8 cellular contexts compared by ENCODE assay signal in the genomic region with DNA sequence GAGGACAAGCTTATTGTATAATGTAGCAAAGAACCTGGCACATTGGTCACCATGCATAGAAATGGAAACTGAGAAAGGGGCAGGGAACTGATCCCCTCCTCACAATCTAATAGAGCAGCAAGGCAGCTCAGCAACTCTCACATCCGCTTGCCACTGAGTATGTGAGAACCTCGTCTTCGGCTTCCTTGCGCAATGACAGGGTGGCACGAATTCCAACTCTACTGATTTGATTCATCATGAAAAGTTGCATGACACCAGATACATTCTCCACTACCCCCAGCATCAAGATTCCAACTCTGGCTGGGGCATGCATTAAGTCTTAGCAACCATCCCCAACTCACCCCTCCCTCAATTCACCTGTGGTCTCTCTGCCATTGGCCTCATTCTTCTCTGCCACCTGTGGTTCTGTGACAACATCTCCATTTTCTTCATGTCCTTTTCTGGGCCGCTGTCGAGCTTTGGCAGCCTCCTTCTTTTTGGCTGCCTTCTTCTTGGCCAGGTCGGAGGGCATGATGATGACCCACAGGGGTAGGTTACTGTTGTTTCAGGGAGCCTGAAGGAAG.
A peak's percentile ranks its signal among the peaks of the same experiment; 100 is the strongest.
DNase-seq lines count a peak whose midpoint lies in the region; ATAC-seq and TF ChIP-seq lines count a peak whose summit lies in the region.

No MANE protein-coding gene starts in this region.

- peak overlapping the region; percentile 12 for H3K9ac ChIP-seq in rectal smooth muscle tissue (ENCODE audit: low read length)

- H3K27ac ChIP-seq in RWPE2 (ENCODE audit: poor library complexity, severe bottlenecking) = no peak overlapping the region
- H3K27ac ChIP-seq in rectal smooth muscle tissue (ENCODE audit: low read depth, low read length) = no peak overlapping the region

- H3K36me3 ChIP-seq in RWPE2 (ENCODE audit: low read depth) = peaks cover 50% of the 10 kb centered on the region
- peaks cover 24% of the 10 kb centered on the region for H3K36me3 ChIP-seq in rectal smooth muscle tissue (ENCODE audit: control insufficient read depth, insufficient read depth, low read length)

- no peaks in the 10 kb centered on the region for H3K27me3 ChIP-seq in RWPE2 (ENCODE audit: insufficient read depth, poor library complexity, severe bottlenecking)
- no peaks in the 10 kb centered on the region for H3K27me3 ChIP-seq in rectal smooth muscle tissue (ENCODE audit: control insufficient read depth, insufficient read depth, low read length)

- no peak for DNase-seq in GM12864 (ENCODE audit: low read depth)
- DNase-seq in RWPE2 (ENCODE audit: low spot score) = no peak
- peak; percentile 45 for DNase-seq in fibroblast of gingiva (ENCODE audit: low read depth)
- DNase-seq in NCI-H446 (lab: John Stamatoyannopoulos, UW) = no peak

- no peak for ATAC-seq in RWPE2 (ENCODE audit: low read depth)
- no peak for ATAC-seq in HG02884 (IDR thresholded peaks at IDR 0.05; ENCODE audit: unreplicated experiment)
- no peak for ATAC-seq in GM19395 (IDR thresholded peaks at IDR 0.05; ENCODE audit: unreplicated experiment)
- ATAC-seq in GM18870 (IDR thresholded peaks at IDR 0.05; ENCODE audit: unreplicated experiment) = no peak

- H3K4me1 ChIP-seq in RWPE2 (ENCODE audit: insufficient read depth, poor library complexity, severe bottlenecking) (peaks cover 7% of the 10 kb centered on the region), rectal smooth muscle tissue (ENCODE audit: control insufficient read depth, insufficient read depth, low read length) (peaks cover 7% of the 10 kb centered on the region)

- no peaks in the 10 kb centered on the region for H3K9me3 ChIP-seq in RWPE2 (ENCODE audit: severe bottlenecking)

- TF ChIP-seq CTCF in GM12864 (IDR thresholded peaks at IDR 0.05; ENCODE audit: low read depth, low read length, missing control alignments) (no peak), RWPE2 (IDR thresholded peaks at IDR 0.05; ENCODE audit: poor library complexity, severe bottlenecking) (no peak)

- H3K4me3 ChIP-seq in GM12864 (ENCODE audit: low read depth, low read length) (peak overlapping the region; percentile 97), RWPE2 (ENCODE audit: severe bottlenecking) (peak overlapping the region; percentile 62), rectal smooth muscle tissue (ENCODE audit: low read length) (peak overlapping the region; percentile 75)
